In genomic region chr9:108934323-108934885, GRCh38 we compare ENCODE assay signal across 8 cellular contexts. TPM values are rescaled to one million over a fixed set of nuclear protein-coding genes. Genes with fewer than 3 reads are reported as not detected.
DNase-seq lines count a peak whose midpoint lies in the region; ATAC-seq and TF ChIP-seq lines count a peak whose summit lies in the region.

Gene ABITRAM, plus strand, starts transcription at chr9:108934400. Its CDS starts 87 bp downstream, at chr9:108934487.

- peak within 1 kb of the TSS; percentile 82; the same call in 1 of the 3 replicates for H2BK15ac ChIP-seq in IMR-90 (ENCODE audit: low read depth, low read length)

- no peak for TF ChIP-seq POLR2A in IMR-90 (IDR thresholded peaks at IDR 0.05; ENCODE audit: low read depth, low read length)

- H2AK9ac ChIP-seq in IMR-90 (replicated peaks; ENCODE audit: low read depth, low read length, poor library complexity): peak within 1 kb of the TSS; percentile 92

- H3K4me3 ChIP-seq in IMR-90 (ENCODE audit: insufficient read depth, low read depth, low read length) (peak within 1 kb of the TSS; percentile 95), Panc1 (ENCODE audit: low read depth in 2 of 2, low read length in 2 of 2) (peak within 1 kb of the TSS; percentile 95 to 96)

- 0 out of 2 replicates have a peak, but pooled peaks cover 4% of the 10 kb centered on the region for H3K9me1 ChIP-seq in IMR-90 (ENCODE audit: insufficient read depth, low read length)

- H3K27ac ChIP-seq in IMR-90 (ENCODE audit: insufficient read depth, low read length) (peak within 1 kb of the TSS; percentile 92), Panc1 (ENCODE audit: low read length) (peak within 1 kb of the TSS; percentile 82)

- H3K18ac ChIP-seq in IMR-90 (ENCODE audit: low read depth, low read length): peak within 1 kb of the TSS; percentile 91

- CTCF ChIA-PET in IMR-90 (lab: Yijun Ruan, JAX) (no interaction called here), Panc1 (lab: Charles Lee) (no interaction called here)

- H3K9ac ChIP-seq in IMR-90 (ENCODE audit: low read depth, low read length): peak within 1 kb of the TSS; percentile 93

- no peak for TF ChIP-seq CTCF in IMR-90 (conservative IDR thresholded peaks at IDR 0.05; ENCODE audit: low read depth, low read length)
- TF ChIP-seq CTCF in Panc1 (IDR thresholded peaks at IDR 0.05): no peak
- TF ChIP-seq CTCF in natural killer cell (IDR thresholded peaks at IDR 0.05): no peak

- peak within 1 kb of the TSS; percentile 100 for H2AFZ ChIP-seq in IMR-90 (replicated peaks; ENCODE audit: low read length, poor library complexity)

- peak within 1 kb of the TSS; percentile 84 to 99 for H4K8ac ChIP-seq in IMR-90 (ENCODE audit: low read depth in 2 of 2, low read length in 2 of 2)

- H4K5ac ChIP-seq in IMR-90 (ENCODE audit: low read depth, low read length): peak within 1 kb of the TSS; percentile 94

- peak within 1 kb of the TSS; percentile 96 for H3K4ac ChIP-seq in IMR-90 (ENCODE audit: low read depth, low read length)

- peak within 1 kb of the TSS; percentile 38; the same call in 1 of the 2 replicates for H2AK5ac ChIP-seq in IMR-90 (ENCODE audit: low read depth, low read length)

- H3K4me1 ChIP-seq in IMR-90 (ENCODE audit: control insufficient read depth, insufficient read depth, low read length) (no peaks in the 10 kb centered on the region; the same call in 1 of the 2 replicates), Panc1 (ENCODE audit: control insufficient read depth, insufficient read depth, low read length) (peaks cover 9% of the 10 kb centered on the region; the same call in 1 of the 2 replicates)

- ATAC-seq in GM21528 (IDR thresholded peaks at IDR 0.05; ENCODE audit: low FRiP score, unreplicated experiment): peak; percentile 87
- ATAC-seq in IMR-90 (ENCODE audit: low read depth): peak; percentile 91
- peak; percentile 95 for ATAC-seq in Panc1
- ATAC-seq in natural killer cell: peak; percentile 80 to 91 (median 86)

- H3K27me3 ChIP-seq in IMR-90 (ENCODE audit: control insufficient read depth, insufficient read depth, low read length): no peaks in the 10 kb centered on the region
- no peaks in the 10 kb centered on the region for H3K27me3 ChIP-seq in Panc1 (ENCODE audit: control insufficient read depth, insufficient read depth, low read length)

- H3K27ac Mint-ChIP-seq in activated T-helper 2 cell treated with anti-CD3 and anti-CD28 coated beads, Interferon-gamma antibody, Interleukin-2, Interleukin-4, amounts not matched to agents 10 μg/mL and 5 μg/mL and 100 μg/mL, durations not matched to agents 14 hours and 24 hours and 36 hours: peak within 1 kb of the TSS; percentile 94
- H3K27ac Mint-ChIP-seq in natural killer cell: peak within 1 kb of the TSS; percentile 95 to 99

- peak within 1 kb of the TSS; percentile 94 for H3K4me2 ChIP-seq in IMR-90 (ENCODE audit: low read depth, low read length)

- peak within 1 kb of the TSS; percentile 66 for H2BK20ac ChIP-seq in IMR-90 (ENCODE audit: low read depth, low read length)

- H3K56ac ChIP-seq in IMR-90 (ENCODE audit: extremely low read depth, insufficient read depth, low read length): peak within 1 kb of the TSS; percentile 76

- peaks cover 20% of the 10 kb centered on the region for H3K36me3 Mint-ChIP-seq in activated T-helper 2 cell treated with anti-CD3 and anti-CD28 coated beads, Interferon-gamma antibody, Interleukin-2, Interleukin-4, amounts not matched to agents 10 μg/mL and 5 μg/mL and 100 μg/mL, durations not matched to agents 14 hours and 24 hours and 36 hours (ENCODE audit: low read depth)
- no peaks in the 10 kb centered on the region for H3K36me3 Mint-ChIP-seq in natural killer cell

- H2BK5ac ChIP-seq in IMR-90 (ENCODE audit: low read depth, low read length, poor library complexity, severe bottlenecking): peak within 1 kb of the TSS; percentile 96

- POLR2A ChIA-PET in IMR-90 (lab: Charles Lee; ENCODE audit: unreplicated experiment): interaction anchor here (0.6 kb wide), 1 partner anchor 13 kb away, joined by 4 read pairs; no protein-coding TSS in a partner anchor
- POLR2A ChIA-PET in Panc1 (lab: Charles Lee): interaction anchor here (0.5 to 0.6 kb wide), 2 partner anchors 12 to 1458 kb away, joined by 3 read pairs; no protein-coding TSS in a partner anchor

- H3K36me3 ChIP-seq in IMR-90 (ENCODE audit: control insufficient read depth, insufficient read depth, low read length): peaks cover 2% of the 10 kb centered on the region
- H3K36me3 ChIP-seq in Panc1 (ENCODE audit: control insufficient read depth, insufficient read depth, low read length): peaks cover 3% of the 10 kb centered on the region

- dilution Hi-C loops in IMR-90 (cut with HindIII; ENCODE audit: low sequenced_read_pairs, unreplicated experiment): no loop called here

- peak within 1 kb of the TSS; percentile 98 for H3K14ac ChIP-seq in IMR-90 (replicated peaks; ENCODE audit: low read depth, low read length)

- H3K27me3 Mint-ChIP-seq in activated T-helper 2 cell treated with anti-CD3 and anti-CD28 coated beads, Interferon-gamma antibody, Interleukin-2, Interleukin-4, amounts not matched to agents 10 μg/mL and 5 μg/mL and 100 μg/mL, durations not matched to agents 14 hours and 24 hours and 36 hours (ENCODE audit: low read depth): no peaks in the 10 kb centered on the region
- H3K27me3 Mint-ChIP-seq in natural killer cell (ENCODE audit: low read depth in 2 of 2): no peaks in the 10 kb centered on the region

- H3K4me1 Mint-ChIP-seq in activated T-helper 2 cell treated with anti-CD3 and anti-CD28 coated beads, Interferon-gamma antibody, Interleukin-2, Interleukin-4, amounts not matched to agents 10 μg/mL and 5 μg/mL and 100 μg/mL, durations not matched to agents 14 hours and 24 hours and 36 hours (ENCODE audit: low read depth): peaks cover 26% of the 10 kb centered on the region
- H3K4me1 Mint-ChIP-seq in natural killer cell: peaks cover 22 to 36% of the 10 kb centered on the region in 2 donors

- DNase-seq in DMS114 treated with DMSO at 0.1 percent for 48 hours (lab: John Stamatoyannopoulos, UW; ENCODE audit: unreplicated experiment) (peak; percentile 50), IMR-90 (peak; percentile 81), Panc1 (ENCODE audit: low read depth, low spot score) (peak; percentile 28), fibroblast of peridontal ligament (ENCODE audit: extremely low read depth) (peak; percentile 77), natural killer cell (peak; percentile 69)
- DNase-seq in activated T-helper 2 cell treated with anti-CD3 and anti-CD28 coated beads, Interferon-gamma antibody, Interleukin-2, Interleukin-4, amounts not matched to agents 10 μg/mL and 5 μg/mL and 100 μg/mL, durations not matched to agents 14 hours and 24 hours and 36 hours (ENCODE audit: low spot score): peak; percentile 75
- peak in 4 of 6 experiments; percentile 78 to 91 (median 83) for DNase-seq in stimulated activated naive CD4-positive, alpha-beta T cell (lab: John Stamatoyannopoulos, UW)

- no TSS peak for BruUV-seq in IMR-90 (replicated peaks; lab: Mats Ljungman, UMichigan)
- no TSS peak for BruUV-seq in Panc1 (replicated peaks; lab: Mats Ljungman, UMichigan)

- TF ChIP-seq RAD21 in IMR-90 (IDR thresholded peaks at IDR 0.05; ENCODE audit: low read length): no peak

- 2% methylated on average over 24 of the region's 47 CpGs; no CpG with 5 or more reads in 1 of the 2 experiments for WGBS in IMR-90 (ENCODE audit: extremely low coverage in 2 of 2, insufficient read length in 1 of 2), 2 experiments

- H4K20me1 ChIP-seq in IMR-90 (ENCODE audit: insufficient read depth, low read length): no peaks in the 10 kb centered on the region; the same call in 1 of the 2 replicates

- intact Hi-C loops in IMR-90 (cut with micrococcal nuclease) (loop anchor here (5.0 kb wide), 1 partner anchor 388 kb away; the partner anchor contains the start of gene EPB41L4B), Panc1 (cut with micrococcal nuclease; ENCODE audit: unreplicated experiment) (no loop called here), natural killer cell (cut with micrococcal nuclease) (loop anchor here (1.0 to 2.0 kb wide), 2 partner anchors 78 to 186 kb away; partner anchors contain the start of gene CTNNAL1)
- intact Hi-C loops in activated T-helper 2 cell treated with anti-CD3 and anti-CD28 coated beads, Interferon-gamma antibody, Interleukin-2, Interleukin-4, amounts not matched to agents 10 μg/mL and 5 μg/mL and 100 μg/mL, durations not matched to agents 14 hours and 24 hours and 36 hours (cut with micrococcal nuclease): loop anchor here (1.0 to 10.0 kb wide), 6 partner anchors 76 to 480 kb away; partner anchors contain the start of genes EPB41L4B and TMEM245

- H3K9me3 ChIP-seq in IMR-90 (ENCODE audit: control insufficient read depth, insufficient read depth, low read length) (no peaks in the 10 kb centered on the region), Panc1 (ENCODE audit: control insufficient read depth, insufficient read depth, low read depth, low read length) (no peaks in the 10 kb centered on the region)

- H4K91ac ChIP-seq in IMR-90 (ENCODE audit: insufficient read depth, low read depth, low read length): peak within 1 kb of the TSS; percentile 97

- peak within 1 kb of the TSS; percentile 98 for H2BK120ac ChIP-seq in IMR-90 (ENCODE audit: low read depth, low read length)

- peaks cover 13 to 37% of the 10 kb centered on the region in 2 experiments for H3K79me1 ChIP-seq in IMR-90 (ENCODE audit: low read depth in 1 of 2, low read length in 2 of 2)

- H3K4me3 Mint-ChIP-seq in activated T-helper 2 cell treated with anti-CD3 and anti-CD28 coated beads, Interferon-gamma antibody, Interleukin-2, Interleukin-4, amounts not matched to agents 10 μg/mL and 5 μg/mL and 100 μg/mL, durations not matched to agents 14 hours and 24 hours and 36 hours (ENCODE audit: low read depth): peak within 1 kb of the TSS; percentile 98
- peak within 1 kb of the TSS; percentile 99 for H3K4me3 Mint-ChIP-seq in natural killer cell

- in situ Hi-C loops in IMR-90 (cut with MboI; ENCODE audit: low sequenced_read_pairs): no loop called here
- in situ Hi-C loops in Panc1 (cut with HindIII; ENCODE audit: low pct_unique_long_range_greater_than_20kb, low sequenced_read_pairs): no loop called here

- peak within 1 kb of the TSS; percentile 99 for H3K23ac ChIP-seq in IMR-90 (ENCODE audit: low read depth, low read length)

- H3K9me3 Mint-ChIP-seq in activated T-helper 2 cell treated with anti-CD3 and anti-CD28 coated beads, Interferon-gamma antibody, Interleukin-2, Interleukin-4, amounts not matched to agents 10 μg/mL and 5 μg/mL and 100 μg/mL, durations not matched to agents 14 hours and 24 hours and 36 hours: no peaks in the 10 kb centered on the region
- no peaks in the 10 kb centered on the region for H3K9me3 Mint-ChIP-seq in natural killer cell

TF ChIP-seq in IMR-90, 13 proteins besides CTCF, POLR2A, EP300 and RAD21 (continues in another document):
- TF ChIP-seq MAZ (IDR thresholded peaks at IDR 0.05; ENCODE audit: borderline replicate concordance, low read depth, low read length): peak; percentile 11; the same call in 1 of the 2 replicates

RNA-seq across cellular contexts. Expression of gene ABITRAM, which starts in this region (rescaled TPM):
- total RNA-seq in IMR-90 (2012; rRNA removed) (8.6 TPM in 2 replicates), Panc1 (2021; ENCODE audit: unreplicated experiment) (6.4 TPM), natural killer cell (1 to 10 TPM; 5.9 to 8.1 (median 7.4) TPM)
- 8.8 and 10.3 TPM in 2 replicates for polyA plus RNA-seq in IMR-90 (2012; rRNA removed)
- 2.4 and 3.0 TPM in 2 replicates for polyA plus RNA-seq in IMR-90 (2012; cell fraction: cytosol; rRNA removed)
- 1.5 and 12.7 TPM in 2 replicates for polyA plus RNA-seq in IMR-90 (2012; cell fraction: nucleus; rRNA removed; ENCODE audit: low replicate concordance)
- polyA plus RNA-seq in Panc1 (2012; ENCODE audit: insufficient read length): 5.1 TPM
- total RNA-seq in activated T-helper 2 cell treated with anti-CD3 and anti-CD28 coated beads, Interferon-gamma antibody, Interleukin-2, Interleukin-4, amounts not matched to agents 10 μg/mL and 5 μg/mL and 100 μg/mL, durations not matched to agents 14 hours and 24 hours and 36 hours: 11.6 and 12.2 TPM in 2 replicates

Comparison
In these comparisons a context has a peak if more than half of its experiments do, and no peak if none do; other contexts are left out.
1. Peak in every context shown above with its lines: DNase-seq, ATAC-seq, H3K4me3 ChIP-seq and H3K27ac ChIP-seq.
2. DNase-seq: peak in every context shown above with its lines; median percentile 83 in stimulated activated naive CD4-positive, alpha-beta T cell; 81 in IMR-90; 77 in fibroblast of peridontal ligament; 75 in activated T-helper 2 cell treated with anti-CD3 and anti-CD28 coated beads, Interferon-gamma antibody, Interleukin-2, Interleukin-4, amounts not matched to agents 10 μg/mL and 5 μg/mL and 100 μg/mL, durations not matched to agents 14 hours and 24 hours and 36 hours; 69 in natural killer cell; 50 in DMS114 treated with DMSO at 0.1 percent for 48 hours; 28 in Panc1.